ENCODE assay signal across 2 cellular contexts in the genomic region with DNA sequence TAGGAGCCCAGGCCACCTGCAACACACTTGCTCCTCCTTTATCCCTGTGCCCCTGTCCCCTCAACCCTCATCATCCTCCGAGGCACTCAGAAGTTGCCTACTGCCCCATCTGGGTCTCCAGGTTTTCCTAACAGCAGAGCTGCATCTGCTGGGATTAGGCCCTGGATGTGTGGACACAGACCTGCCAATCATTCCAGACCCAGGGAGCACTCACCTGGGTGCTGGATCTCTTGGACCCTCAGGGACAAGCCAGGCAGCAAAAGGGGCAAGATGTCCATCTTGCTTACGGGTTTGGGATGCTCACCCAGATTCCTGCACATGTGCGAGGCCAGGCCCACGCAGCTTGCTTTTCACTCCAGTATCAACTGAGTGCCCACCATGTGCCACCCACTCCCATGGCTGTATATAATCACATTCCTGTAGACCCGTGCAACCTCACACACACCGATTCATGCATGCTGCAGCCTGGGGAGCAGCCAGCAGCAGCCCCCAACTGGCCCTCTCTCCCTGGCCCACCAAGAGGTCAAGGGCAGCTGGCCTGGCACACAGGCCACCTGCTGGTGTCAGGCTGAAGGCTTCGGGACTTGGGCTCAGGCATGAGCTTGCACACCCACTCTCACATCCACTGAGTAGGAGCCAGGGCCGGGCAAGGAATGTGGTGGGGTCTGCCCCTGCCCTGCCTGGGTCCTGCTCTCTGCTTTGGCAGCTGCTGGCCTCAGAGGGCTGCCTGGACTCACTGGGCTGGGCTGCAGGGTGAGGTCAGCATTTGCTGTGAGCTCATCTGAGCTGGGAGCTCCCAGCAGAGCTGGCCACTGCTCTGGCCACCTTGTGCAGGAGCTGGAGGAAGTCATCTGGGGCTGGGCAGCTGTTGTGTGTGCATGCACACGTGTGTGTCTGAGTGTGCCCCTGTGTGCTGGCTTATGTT.
TF ChIP-seq lines count a peak whose summit lies in the region.

No MANE protein-coding gene starts in this region.

TF ChIP-seq in HEK293, 187 proteins besides CTCF, POLR2A, EP300 and RAD21:
- TF ChIP-seq ZFHX2 (tag by site-specific recombination; conservative IDR thresholded peaks at IDR 0.05) (peak; percentile 58), ZNF776 (tag by site-specific recombination; IDR thresholded peaks at IDR 0.05; ENCODE audit: borderline replicate concordance) (no peak), EGR2 (tag by site-specific recombination; IDR thresholded peaks at IDR 0.05; ENCODE audit: low read depth) (peak; percentile 63), ZNF654 (tag by site-specific recombination; IDR thresholded peaks at IDR 0.05; ENCODE audit: low read depth) (no peak)
TF ChIP-seq in HEK293: peak in this region for 2.

TF ChIP-seq in H1, 55 proteins besides CTCF, POLR2A, EP300 and RAD21:
- no peak for TF ChIP-seq CEBPB (IDR thresholded peaks at IDR 0.05; ENCODE audit: low read depth, low read length)
- TF ChIP-seq SUZ12 (IDR thresholded peaks at IDR 0.05; ENCODE audit: low read length): no peak
- TF ChIP-seq TAF1 (IDR thresholded peaks at IDR 0.05; ENCODE audit: low read depth, low read length): no peak
- TF ChIP-seq SP1 (IDR thresholded peaks at IDR 0.05; ENCODE audit: low read depth, low read length): no peak
- no peak for TF ChIP-seq TEAD4 (IDR thresholded peaks at IDR 0.05; ENCODE audit: low read depth, low read length)
- TF ChIP-seq BRCA1 (IDR thresholded peaks at IDR 0.05; ENCODE audit: low read depth, low read length): no peak
- TF ChIP-seq CTBP2 (IDR thresholded peaks at IDR 0.05; ENCODE audit: borderline replicate concordance, insufficient read depth, insufficient read length, low read length): no peak
- TF ChIP-seq CBX8 (IDR thresholded peaks at IDR 0.05; ENCODE audit: borderline replicate concordance, low read depth, low read length): no peak
- TF ChIP-seq CHD2 (IDR thresholded peaks at IDR 0.05; ENCODE audit: low read length): no peak
- TF ChIP-seq BACH1 (IDR thresholded peaks at IDR 0.05; ENCODE audit: low read length): no peak
- TF ChIP-seq, protein P1, sequence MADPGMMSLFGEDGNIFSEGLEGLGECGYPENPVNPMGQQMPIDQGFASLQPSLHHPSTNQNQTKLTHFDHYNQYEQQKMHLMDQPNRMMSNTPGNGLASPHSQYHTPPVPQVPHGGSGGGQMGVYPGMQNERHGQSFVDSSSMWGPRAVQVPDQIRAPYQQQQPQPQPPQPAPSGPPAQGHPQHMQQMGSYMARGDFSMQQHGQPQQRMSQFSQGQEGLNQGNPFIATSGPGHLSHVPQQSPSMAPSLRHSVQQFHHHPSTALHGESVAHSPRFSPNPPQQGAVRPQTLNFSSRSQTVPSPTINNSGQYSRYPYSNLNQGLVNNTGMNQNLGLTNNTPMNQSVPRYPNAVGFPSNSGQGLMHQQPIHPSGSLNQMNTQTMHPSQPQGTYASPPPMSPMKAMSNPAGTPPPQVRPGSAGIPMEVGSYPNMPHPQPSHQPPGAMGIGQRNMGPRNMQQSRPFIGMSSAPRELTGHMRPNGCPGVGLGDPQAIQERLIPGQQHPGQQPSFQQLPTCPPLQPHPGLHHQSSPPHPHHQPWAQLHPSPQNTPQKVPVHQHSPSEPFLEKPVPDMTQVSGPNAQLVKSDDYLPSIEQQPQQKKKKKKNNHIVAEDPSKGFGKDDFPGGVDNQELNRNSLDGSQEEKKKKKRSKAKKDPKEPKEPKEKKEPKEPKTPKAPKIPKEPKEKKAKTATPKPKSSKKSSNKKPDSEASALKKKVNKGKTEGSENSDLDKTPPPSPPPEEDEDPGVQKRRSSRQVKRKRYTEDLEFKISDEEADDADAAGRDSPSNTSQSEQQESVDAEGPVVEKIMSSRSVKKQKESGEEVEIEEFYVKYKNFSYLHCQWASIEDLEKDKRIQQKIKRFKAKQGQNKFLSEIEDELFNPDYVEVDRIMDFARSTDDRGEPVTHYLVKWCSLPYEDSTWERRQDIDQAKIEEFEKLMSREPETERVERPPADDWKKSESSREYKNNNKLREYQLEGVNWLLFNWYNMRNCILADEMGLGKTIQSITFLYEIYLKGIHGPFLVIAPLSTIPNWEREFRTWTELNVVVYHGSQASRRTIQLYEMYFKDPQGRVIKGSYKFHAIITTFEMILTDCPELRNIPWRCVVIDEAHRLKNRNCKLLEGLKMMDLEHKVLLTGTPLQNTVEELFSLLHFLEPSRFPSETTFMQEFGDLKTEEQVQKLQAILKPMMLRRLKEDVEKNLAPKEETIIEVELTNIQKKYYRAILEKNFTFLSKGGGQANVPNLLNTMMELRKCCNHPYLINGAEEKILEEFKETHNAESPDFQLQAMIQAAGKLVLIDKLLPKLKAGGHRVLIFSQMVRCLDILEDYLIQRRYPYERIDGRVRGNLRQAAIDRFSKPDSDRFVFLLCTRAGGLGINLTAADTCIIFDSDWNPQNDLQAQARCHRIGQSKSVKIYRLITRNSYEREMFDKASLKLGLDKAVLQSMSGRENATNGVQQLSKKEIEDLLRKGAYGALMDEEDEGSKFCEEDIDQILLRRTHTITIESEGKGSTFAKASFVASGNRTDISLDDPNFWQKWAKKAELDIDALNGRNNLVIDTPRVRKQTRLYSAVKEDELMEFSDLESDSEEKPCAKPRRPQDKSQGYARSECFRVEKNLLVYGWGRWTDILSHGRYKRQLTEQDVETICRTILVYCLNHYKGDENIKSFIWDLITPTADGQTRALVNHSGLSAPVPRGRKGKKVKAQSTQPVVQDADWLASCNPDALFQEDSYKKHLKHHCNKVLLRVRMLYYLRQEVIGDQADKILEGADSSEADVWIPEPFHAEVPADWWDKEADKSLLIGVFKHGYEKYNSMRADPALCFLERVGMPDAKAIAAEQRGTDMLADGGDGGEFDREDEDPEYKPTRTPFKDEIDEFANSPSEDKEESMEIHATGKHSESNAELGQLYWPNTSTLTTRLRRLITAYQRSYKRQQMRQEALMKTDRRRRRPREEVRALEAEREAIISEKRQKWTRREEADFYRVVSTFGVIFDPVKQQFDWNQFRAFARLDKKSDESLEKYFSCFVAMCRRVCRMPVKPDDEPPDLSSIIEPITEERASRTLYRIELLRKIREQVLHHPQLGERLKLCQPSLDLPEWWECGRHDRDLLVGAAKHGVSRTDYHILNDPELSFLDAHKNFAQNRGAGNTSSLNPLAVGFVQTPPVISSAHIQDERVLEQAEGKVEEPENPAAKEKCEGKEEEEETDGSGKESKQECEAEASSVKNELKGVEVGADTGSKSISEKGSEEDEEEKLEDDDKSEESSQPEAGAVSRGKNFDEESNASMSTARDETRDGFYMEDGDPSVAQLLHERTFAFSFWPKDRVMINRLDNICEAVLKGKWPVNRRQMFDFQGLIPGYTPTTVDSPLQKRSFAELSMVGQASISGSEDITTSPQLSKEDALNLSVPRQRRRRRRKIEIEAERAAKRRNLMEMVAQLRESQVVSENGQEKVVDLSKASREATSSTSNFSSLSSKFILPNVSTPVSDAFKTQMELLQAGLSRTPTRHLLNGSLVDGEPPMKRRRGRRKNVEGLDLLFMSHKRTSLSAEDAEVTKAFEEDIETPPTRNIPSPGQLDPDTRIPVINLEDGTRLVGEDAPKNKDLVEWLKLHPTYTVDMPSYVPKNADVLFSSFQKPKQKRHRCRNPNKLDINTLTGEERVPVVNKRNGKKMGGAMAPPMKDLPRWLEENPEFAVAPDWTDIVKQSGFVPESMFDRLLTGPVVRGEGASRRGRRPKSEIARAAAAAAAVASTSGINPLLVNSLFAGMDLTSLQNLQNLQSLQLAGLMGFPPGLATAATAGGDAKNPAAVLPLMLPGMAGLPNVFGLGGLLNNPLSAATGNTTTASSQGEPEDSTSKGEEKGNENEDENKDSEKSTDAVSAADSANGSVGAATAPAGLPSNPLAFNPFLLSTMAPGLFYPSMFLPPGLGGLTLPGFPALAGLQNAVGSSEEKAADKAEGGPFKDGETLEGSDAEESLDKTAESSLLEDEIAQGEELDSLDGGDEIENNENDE (IDR thresholded peaks at IDR 0.05; ENCODE audit: insufficient replicate concordance, low read length): no peak
- TF ChIP-seq MAFK (IDR thresholded peaks at IDR 0.05; ENCODE audit: low read depth, low read length): no peak
- TF ChIP-seq KDM5A (IDR thresholded peaks at IDR 0.05; ENCODE audit: low read length): no peak
- TF ChIP-seq E2F6 (IDR thresholded peaks at IDR 0.05): no peak
- TF ChIP-seq NANOG (IDR thresholded peaks at IDR 0.05; ENCODE audit: insufficient read depth, low read depth, low read length, poor library complexity, severe bottlenecking): no peak
- no peak for TF ChIP-seq PHF8 (conservative IDR thresholded peaks at IDR 0.05; ENCODE audit: low read depth, low read length)
- TF ChIP-seq POU5F1 (IDR thresholded peaks at IDR 0.05; ENCODE audit: low read depth, low read length): no peak
- no peak for TF ChIP-seq KDM4A (IDR thresholded peaks at IDR 0.05; ENCODE audit: low read depth, low read length, severe bottlenecking)
- TF ChIP-seq JUND (IDR thresholded peaks at IDR 0.05; ENCODE audit: low read length): no peak
- TF ChIP-seq KDM1A (IDR thresholded peaks at IDR 0.05; ENCODE audit: borderline replicate concordance, low read length): no peak
